ENCODE assay signal across 8 cellular contexts in genomic region chr22:41204992-41205900, GRCh38. TPM values are rescaled to one million over a fixed set of nuclear protein-coding genes. Genes with fewer than 3 reads are reported as not detected.
DNase-seq lines count a peak whose midpoint lies in the region; ATAC-seq, FAIRE-seq and TF ChIP-seq lines count a peak whose summit lies in the region.

L3MBTL2 (plus strand) TSS chr22:41205312; CDS start chr22:41205363, 51 bp downstream.

- peaks cover 14 to 20% of the 10 kb centered on the region in 2 donors for H3K4me1 Mint-ChIP-seq in natural killer cell

- H3K9me3 Mint-ChIP-seq in natural killer cell, result no peaks in the 10 kb centered on the region

- peaks cover 0 to 9% of the 10 kb centered on the region in 2 donors for H3K27me3 Mint-ChIP-seq in natural killer cell (ENCODE audit: low read depth in 2 of 2)

- intact Hi-C loops in natural killer cell (cut with micrococcal nuclease), result loop anchor here (2.0 to 10.0 kb wide), 2 partner anchors 80 to 254 kb away; partner anchors contain the start of genes RANGAP1 and RBX1

- peak; percentile 57 for TF ChIP-seq POLR2A in H54 (IDR thresholded peaks at IDR 0.05; ENCODE audit: low read depth, low read length)
- TF ChIP-seq POLR2A in Raji (IDR thresholded peaks at IDR 0.05; ENCODE audit: insufficient read depth, low read depth, low read length), result peak; percentile 91

- H3K9me2 ChIP-seq in Loucy (replicated peaks; ENCODE audit: low read depth, low read length), result no peaks in the 10 kb centered on the region

- H3K4me2 ChIP-seq in Loucy (ENCODE audit: low read depth, low read length, poor library complexity, severe bottlenecking), result peak within 1 kb of the TSS; percentile 91

- no peaks in the 10 kb centered on the region for H3F3A ChIP-seq in Loucy (ENCODE audit: low read depth)

- H3K36me3 ChIP-seq in Loucy (ENCODE audit: insufficient read depth, low read length), result no peaks in the 10 kb centered on the region

- H3K27me3 ChIP-seq in Loucy (ENCODE audit: insufficient read depth, low read length, poor library complexity, severe bottlenecking), result no peaks in the 10 kb centered on the region

- peak within 1 kb of the TSS; percentile 80 for H3K9ac ChIP-seq in Loucy (ENCODE audit: low read depth, low read length, poor library complexity, severe bottlenecking)

- H3K4me1 ChIP-seq in Loucy (ENCODE audit: insufficient read depth, low read length, poor library complexity, severe bottlenecking), result peaks cover 7% of the 10 kb centered on the region

- peak; percentile 81 for FAIRE-seq in H54 (lab: Jason Lieb, UNC)

- peak within 1 kb of the TSS; percentile 77 for H3K4me3 ChIP-seq in Loucy (ENCODE audit: low read length, poor library complexity, severe bottlenecking)

- peak within 1 kb of the TSS; percentile 97 for H3K4me3 Mint-ChIP-seq in natural killer cell

- H3K27ac Mint-ChIP-seq in natural killer cell, result peak within 1 kb of the TSS; percentile 88 to 92

- H2AFZ ChIP-seq in Loucy (ENCODE audit: low read length), result peak within 1 kb of the TSS; percentile 74

- H3K79me2 ChIP-seq in Loucy (ENCODE audit: insufficient read depth, low read length), result peaks cover 15% of the 10 kb centered on the region

- TF ChIP-seq CTCF in Loucy (conservative IDR thresholded peaks at IDR 0.05; ENCODE audit: low read length), result no peak
- TF ChIP-seq CTCF in natural killer cell (IDR thresholded peaks at IDR 0.05), result no peak

- peak; percentile 99 to 100 (median 100) for ATAC-seq in natural killer cell

- peaks cover 7% of the 10 kb centered on the region for H3K36me3 Mint-ChIP-seq in natural killer cell

- DNase-seq in EL, result peak; percentile 97
- DNase-seq in H54 (ENCODE audit: insufficient read length, low spot score), result peak; percentile 94
- peak; percentile 97 for DNase-seq in activated T-helper 9 cell treated with anti-CD3 and anti-CD28 coated beads, Interleukin-2, amount 50 U/mL, for 16 hours (ENCODE audit: low read depth)
- DNase-seq in fibroblast of peridontal ligament (ENCODE audit: extremely low read depth), result peak; percentile 90
- DNase-seq in natural killer cell, result peak; percentile 94
- peak; percentile 98 for DNase-seq in stimulated activated naive CD4-positive, alpha-beta T cell treated with Interleukin-2 at 50 U/mL for 16 hours (lab: John Stamatoyannopoulos, UW)

- H4K20me1 ChIP-seq in Loucy (ENCODE audit: insufficient read depth, low read length, poor library complexity, severe bottlenecking), result no peaks in the 10 kb centered on the region

- H3K9me3 ChIP-seq in Loucy (ENCODE audit: insufficient read depth, low read depth, low read length), result no peaks in the 10 kb centered on the region

RNA-seq across cellular contexts. Expression of gene L3MBTL2, which starts in this region (rescaled TPM):
- total RNA-seq in natural killer cell, result 10 to 100 TPM; 25.2 to 32.1 (median 31.7) TPM

Comparison
In these comparisons a context has a peak if more than half of its experiments do, and no peak if none do; other contexts are left out.
1. Peak in every context shown above with its lines: DNase-seq, ATAC-seq and H3K4me3 ChIP-seq.